In genomic region chr2:124586210-124586609, GRCh38 we compare ENCODE assay signal across 5 cellular contexts.
"Had no signal": no experiment of that assay in that cellular context is flagged by ENCODE, and none has a peak within 500 bp of the region (broad histone marks: within the 10 kb centered on the region; RNA-seq: fewer than 3 reads in every experiment).

No MANE protein-coding gene starts in this region.

- H3K27ac ChIP-seq: HL-60 had no signal

- H3K4me3 ChIP-seq: K562 had no signal

- DNase-seq: IMR-90, KBM-7, KG1 had no signal
